Comparison of ENCODE assay signal across 1 cellular context in the genomic region with DNA sequence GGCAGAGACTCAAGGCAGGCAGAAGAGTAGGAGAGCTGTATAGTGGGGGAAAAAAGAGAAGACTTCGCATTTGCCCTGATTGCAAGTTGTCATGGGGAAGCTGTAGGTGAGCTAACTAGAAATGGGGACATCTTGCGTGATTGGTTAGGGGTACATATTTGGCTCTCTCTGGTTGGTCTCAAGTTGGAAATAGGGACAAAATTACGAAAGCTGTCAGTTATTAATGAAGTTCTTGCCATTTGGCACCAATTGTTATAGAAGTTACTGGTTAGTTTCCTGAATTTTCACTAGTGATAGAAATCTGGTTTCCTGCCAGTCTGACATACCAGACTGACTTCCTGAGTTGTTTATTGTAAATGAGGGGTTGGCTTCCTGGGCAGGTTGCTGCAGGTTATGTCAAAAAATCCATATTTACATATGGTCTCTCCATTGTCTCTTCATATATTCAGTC.
TF ChIP-seq lines count a peak whose summit lies in the region.

No MANE protein-coding gene starts in this region.

TF ChIP-seq in GM23338, 12 proteins besides CTCF, POLR2A, EP300 and RAD21 (continued from another document):
- TF ChIP-seq, protein P1, sequence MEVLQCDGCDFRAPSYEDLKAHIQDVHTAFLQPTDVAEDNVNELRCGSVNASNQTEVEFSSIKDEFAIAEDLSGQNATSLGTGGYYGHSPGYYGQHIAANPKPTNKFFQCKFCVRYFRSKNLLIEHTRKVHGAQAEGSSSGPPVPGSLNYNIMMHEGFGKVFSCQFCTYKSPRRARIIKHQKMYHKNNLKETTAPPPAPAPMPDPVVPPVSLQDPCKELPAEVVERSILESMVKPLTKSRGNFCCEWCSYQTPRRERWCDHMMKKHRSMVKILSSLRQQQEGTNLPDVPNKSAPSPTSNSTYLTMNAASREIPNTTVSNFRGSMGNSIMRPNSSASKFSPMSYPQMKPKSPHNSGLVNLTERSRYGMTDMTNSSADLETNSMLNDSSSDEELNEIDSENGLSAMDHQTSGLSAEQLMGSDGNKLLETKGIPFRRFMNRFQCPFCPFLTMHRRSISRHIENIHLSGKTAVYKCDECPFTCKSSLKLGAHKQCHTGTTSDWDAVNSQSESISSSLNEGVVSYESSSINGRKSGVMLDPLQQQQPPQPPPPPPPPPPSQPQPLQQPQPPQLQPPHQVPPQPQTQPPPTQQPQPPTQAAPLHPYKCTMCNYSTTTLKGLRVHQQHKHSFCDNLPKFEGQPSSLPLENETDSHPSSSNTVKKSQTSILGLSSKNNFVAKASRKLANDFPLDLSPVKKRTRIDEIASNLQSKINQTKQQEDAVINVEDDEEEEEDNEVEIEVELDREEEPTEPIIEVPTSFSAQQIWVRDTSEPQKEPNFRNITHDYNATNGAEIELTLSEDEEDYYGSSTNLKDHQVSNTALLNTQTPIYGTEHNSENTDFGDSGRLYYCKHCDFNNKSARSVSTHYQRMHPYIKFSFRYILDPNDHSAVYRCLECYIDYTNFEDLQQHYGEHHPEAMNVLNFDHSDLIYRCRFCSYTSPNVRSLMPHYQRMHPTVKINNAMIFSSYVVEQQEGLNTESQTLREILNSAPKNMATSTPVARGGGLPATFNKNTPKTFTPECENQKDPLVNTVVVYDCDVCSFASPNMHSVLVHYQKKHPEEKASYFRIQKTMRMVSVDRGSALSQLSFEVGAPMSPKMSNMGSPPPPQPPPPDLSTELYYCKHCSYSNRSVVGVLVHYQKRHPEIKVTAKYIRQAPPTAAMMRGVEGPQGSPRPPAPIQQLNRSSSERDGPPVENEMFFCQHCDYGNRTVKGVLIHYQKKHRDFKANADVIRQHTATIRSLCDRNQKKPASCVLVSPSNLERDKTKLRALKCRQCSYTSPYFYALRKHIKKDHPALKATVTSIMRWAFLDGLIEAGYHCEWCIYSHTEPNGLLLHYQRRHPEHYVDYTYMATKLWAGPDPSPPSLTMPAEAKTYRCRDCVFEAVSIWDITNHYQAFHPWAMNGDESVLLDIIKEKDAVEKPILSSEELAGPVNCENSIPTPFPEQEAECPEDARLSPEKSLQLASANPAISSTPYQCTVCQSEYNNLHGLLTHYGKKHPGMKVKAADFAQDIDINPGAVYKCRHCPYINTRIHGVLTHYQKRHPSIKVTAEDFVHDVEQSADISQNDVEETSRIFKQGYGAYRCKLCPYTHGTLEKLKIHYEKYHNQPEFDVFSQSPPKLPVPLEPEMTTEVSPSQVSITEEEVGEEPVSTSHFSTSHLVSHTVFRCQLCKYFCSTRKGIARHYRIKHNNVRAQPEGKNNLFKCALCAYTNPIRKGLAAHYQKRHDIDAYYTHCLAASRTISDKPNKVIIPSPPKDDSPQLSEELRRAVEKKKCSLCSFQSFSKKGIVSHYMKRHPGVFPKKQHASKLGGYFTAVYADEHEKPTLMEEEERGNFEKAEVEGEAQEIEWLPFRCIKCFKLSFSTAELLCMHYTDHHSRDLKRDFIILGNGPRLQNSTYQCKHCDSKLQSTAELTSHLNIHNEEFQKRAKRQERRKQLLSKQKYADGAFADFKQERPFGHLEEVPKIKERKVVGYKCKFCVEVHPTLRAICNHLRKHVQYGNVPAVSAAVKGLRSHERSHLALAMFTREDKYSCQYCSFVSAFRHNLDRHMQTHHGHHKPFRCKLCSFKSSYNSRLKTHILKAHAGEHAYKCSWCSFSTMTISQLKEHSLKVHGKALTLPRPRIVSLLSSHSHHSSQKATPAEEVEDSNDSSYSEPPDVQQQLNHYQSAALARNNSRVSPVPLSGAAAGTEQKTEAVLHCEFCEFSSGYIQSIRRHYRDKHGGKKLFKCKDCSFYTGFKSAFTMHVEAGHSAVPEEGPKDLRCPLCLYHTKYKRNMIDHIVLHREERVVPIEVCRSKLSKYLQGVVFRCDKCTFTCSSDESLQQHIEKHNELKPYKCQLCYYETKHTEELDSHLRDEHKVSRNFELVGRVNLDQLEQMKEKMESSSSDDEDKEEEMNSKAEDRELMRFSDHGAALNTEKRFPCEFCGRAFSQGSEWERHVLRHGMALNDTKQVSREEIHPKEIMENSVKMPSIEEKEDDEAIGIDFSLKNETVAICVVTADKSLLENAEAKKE (CRISPR knock-in tag; IDR thresholded peaks at IDR 0.05), result no peak
- TF ChIP-seq, protein P2, sequence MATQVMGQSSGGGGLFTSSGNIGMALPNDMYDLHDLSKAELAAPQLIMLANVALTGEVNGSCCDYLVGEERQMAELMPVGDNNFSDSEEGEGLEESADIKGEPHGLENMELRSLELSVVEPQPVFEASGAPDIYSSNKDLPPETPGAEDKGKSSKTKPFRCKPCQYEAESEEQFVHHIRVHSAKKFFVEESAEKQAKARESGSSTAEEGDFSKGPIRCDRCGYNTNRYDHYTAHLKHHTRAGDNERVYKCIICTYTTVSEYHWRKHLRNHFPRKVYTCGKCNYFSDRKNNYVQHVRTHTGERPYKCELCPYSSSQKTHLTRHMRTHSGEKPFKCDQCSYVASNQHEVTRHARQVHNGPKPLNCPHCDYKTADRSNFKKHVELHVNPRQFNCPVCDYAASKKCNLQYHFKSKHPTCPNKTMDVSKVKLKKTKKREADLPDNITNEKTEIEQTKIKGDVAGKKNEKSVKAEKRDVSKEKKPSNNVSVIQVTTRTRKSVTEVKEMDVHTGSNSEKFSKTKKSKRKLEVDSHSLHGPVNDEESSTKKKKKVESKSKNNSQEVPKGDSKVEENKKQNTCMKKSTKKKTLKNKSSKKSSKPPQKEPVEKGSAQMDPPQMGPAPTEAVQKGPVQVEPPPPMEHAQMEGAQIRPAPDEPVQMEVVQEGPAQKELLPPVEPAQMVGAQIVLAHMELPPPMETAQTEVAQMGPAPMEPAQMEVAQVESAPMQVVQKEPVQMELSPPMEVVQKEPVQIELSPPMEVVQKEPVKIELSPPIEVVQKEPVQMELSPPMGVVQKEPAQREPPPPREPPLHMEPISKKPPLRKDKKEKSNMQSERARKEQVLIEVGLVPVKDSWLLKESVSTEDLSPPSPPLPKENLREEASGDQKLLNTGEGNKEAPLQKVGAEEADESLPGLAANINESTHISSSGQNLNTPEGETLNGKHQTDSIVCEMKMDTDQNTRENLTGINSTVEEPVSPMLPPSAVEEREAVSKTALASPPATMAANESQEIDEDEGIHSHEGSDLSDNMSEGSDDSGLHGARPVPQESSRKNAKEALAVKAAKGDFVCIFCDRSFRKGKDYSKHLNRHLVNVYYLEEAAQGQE (IDR thresholded peaks at IDR 0.05; ENCODE audit: unreplicated experiment), result no peak
- no peak for TF ChIP-seq EZH2phosphoT487 (IDR thresholded peaks at IDR 0.05; ENCODE audit: unreplicated experiment)
- TF ChIP-seq, protein P3, sequence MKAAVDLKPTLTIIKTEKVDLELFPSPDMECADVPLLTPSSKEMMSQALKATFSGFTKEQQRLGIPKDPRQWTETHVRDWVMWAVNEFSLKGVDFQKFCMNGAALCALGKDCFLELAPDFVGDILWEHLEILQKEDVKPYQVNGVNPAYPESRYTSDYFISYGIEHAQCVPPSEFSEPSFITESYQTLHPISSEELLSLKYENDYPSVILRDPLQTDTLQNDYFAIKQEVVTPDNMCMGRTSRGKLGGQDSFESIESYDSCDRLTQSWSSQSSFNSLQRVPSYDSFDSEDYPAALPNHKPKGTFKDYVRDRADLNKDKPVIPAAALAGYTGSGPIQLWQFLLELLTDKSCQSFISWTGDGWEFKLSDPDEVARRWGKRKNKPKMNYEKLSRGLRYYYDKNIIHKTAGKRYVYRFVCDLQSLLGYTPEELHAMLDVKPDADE (IDR thresholded peaks at IDR 0.05), result no peak
- TF ChIP-seq JUNB (IDR thresholded peaks at IDR 0.05; ENCODE audit: unreplicated experiment), result no peak
- TF ChIP-seq ZNF114 (CRISPR knock-in tag; IDR thresholded peaks at IDR 0.05), result no peak
- no peak for TF ChIP-seq POLR2AphosphoS5 (IDR thresholded peaks at IDR 0.05; ENCODE audit: low read depth)
- no peak for TF ChIP-seq STAT1 (IDR thresholded peaks at IDR 0.05; ENCODE audit: unreplicated experiment)
- no peak for TF ChIP-seq NANOG (IDR thresholded peaks at IDR 0.05; ENCODE audit: borderline replicate concordance)
- TF ChIP-seq EZH2 (IDR thresholded peaks at IDR 0.05; ENCODE audit: low read depth, unreplicated experiment), result no peak
TF ChIP-seq in GM23338: peak in this region for 0.
